1 cellular context compared by ENCODE assay signal in the genomic region with DNA sequence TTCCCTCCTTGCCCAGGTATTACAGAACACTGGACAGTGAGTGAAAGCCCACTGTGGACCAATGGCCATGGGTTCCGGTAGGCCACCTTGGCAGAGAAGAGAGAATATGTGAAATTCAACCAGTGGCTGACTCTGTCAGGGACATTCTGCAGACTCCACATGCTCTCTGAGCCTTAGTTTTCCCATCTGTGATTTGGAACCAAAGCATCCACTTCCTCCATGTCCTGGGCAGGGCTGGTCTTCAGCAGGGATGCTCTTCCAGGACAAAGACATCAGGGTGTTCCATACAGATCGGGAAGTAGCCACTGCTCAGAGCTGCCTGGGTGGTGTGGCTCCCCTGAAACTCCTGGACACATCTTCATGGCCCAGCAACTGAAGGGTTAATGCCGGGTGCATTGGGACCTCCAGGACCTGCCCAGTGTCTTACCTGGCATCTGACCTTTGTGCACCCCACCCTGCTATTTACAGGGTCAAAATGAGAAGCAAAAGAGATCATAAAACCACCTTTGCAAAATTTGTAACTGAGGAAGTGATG.
TF ChIP-seq lines count a peak whose summit lies in the region.

No MANE protein-coding gene starts in this region.

TF ChIP-seq in HepG2, 621 proteins besides CTCF, POLR2A, EP300 and RAD21 (continued from another document):
- 0 out of 2 replicates have a peak, but pooled peaks have one; percentile 17 for TF ChIP-seq AHDC1 (CRISPR knock-in tag; IDR thresholded peaks at IDR 0.05; ENCODE audit: borderline replicate concordance)
- no peak for TF ChIP-seq ZNF121 (CRISPR knock-in tag; IDR thresholded peaks at IDR 0.05)
